ENCODE assay signal across 1 cellular context in the genomic region with DNA sequence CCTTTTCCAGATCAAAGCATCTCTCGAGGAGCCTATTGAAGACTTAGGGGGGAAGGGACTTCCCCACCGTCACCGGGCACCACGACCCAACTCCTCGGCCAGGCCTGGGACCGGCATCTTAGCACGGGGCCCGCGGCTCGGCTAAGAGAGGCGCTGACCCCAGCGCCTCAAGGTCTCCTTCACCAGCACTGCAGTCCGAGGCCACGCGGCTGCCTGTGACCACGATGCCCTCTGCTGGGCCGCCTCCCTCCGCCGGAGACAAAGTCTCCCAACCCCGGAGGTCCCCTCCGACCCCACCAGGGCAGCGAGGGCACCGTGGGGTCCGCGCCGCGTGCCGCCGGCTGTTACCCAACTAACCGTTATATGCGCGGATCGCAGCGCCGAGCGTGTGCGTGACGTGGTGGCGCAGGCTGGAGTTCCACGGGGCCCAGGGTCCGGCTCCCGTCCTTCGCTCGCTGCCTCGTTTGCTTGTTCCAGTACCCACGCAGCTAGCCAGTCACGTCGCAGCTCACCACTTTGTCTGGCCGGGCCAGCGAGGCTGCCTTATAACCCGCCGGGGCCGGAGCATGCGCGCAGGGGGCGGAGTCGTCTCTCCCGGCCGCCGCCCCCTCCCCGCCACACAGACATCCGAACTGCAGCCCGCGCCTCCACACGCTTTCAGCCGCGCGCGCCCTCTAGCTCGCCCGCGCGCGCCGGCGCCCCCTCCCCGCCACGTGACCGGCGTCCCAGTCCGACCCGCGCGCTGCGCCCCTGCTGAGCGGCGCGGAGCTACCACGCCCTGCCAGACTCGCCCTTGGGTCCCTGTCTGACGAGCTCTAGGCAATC.
A peak's percentile ranks its signal among the peaks of the same experiment; 100 is the strongest.
TF ChIP-seq lines count a peak whose summit lies in the region.

A gene with protein sequence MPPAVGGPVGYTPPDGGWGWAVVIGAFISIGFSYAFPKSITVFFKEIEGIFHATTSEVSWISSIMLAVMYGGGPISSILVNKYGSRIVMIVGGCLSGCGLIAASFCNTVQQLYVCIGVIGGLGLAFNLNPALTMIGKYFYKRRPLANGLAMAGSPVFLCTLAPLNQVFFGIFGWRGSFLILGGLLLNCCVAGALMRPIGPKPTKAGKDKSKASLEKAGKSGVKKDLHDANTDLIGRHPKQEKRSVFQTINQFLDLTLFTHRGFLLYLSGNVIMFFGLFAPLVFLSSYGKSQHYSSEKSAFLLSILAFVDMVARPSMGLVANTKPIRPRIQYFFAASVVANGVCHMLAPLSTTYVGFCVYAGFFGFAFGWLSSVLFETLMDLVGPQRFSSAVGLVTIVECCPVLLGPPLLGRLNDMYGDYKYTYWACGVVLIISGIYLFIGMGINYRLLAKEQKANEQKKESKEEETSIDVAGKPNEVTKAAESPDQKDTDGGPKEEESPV (minus strand): TSS at position 519 of the 825 bp plus-strand sequence. CDS start 26,888 bp downstream, outside the sequence.

TF ChIP-seq in HEK293, 187 proteins besides CTCF, POLR2A, EP300 and RAD21 (continued from another document and continues in another):
- TF ChIP-seq TRIM28 (IDR thresholded peaks at IDR 0.05; ENCODE audit: borderline replicate concordance, low read length) (no peak), KLF1 (tag by site-specific recombination; IDR thresholded peaks at IDR 0.05) (peak; percentile 71), ZNF133 (tag by site-specific recombination; IDR thresholded peaks at IDR 0.05) (no peak), ZNF426 (tag by site-specific recombination; IDR thresholded peaks at IDR 0.05) (no peak), GLIS2 (tag by site-specific recombination; IDR thresholded peaks at IDR 0.05) (peak; percentile 98), ZNF600 (tag by site-specific recombination; IDR thresholded peaks at IDR 0.05) (no peak), WT1 (tag by site-specific recombination; IDR thresholded peaks at IDR 0.05) (no peak; the same call in none of the 2 replicates), ZNF354C (tag by site-specific recombination; IDR thresholded peaks at IDR 0.05; ENCODE audit: borderline replicate concordance, low read depth) (no peak), KLF8 (tag by site-specific recombination; IDR thresholded peaks at IDR 0.05) (peak; percentile 62; the same call in 1 of the 2 replicates), HOXC10 (CRISPR knock-in tag; IDR thresholded peaks at IDR 0.05) (no peak), REPIN1 (tag by site-specific recombination; IDR thresholded peaks at IDR 0.05; ENCODE audit: low read depth) (no peak), ZNF174 (tag by site-specific recombination; IDR thresholded peaks at IDR 0.05) (no peak), ZNF548 (tag by site-specific recombination; IDR thresholded peaks at IDR 0.05) (no peak), ZNF433 (tag by site-specific recombination; IDR thresholded peaks at IDR 0.05; ENCODE audit: low read depth) (no peak), ZNF19 (tag by site-specific recombination; IDR thresholded peaks at IDR 0.05; ENCODE audit: low read depth) (no peak), ZFP41 (tag by site-specific recombination; IDR thresholded peaks at IDR 0.05; ENCODE audit: borderline replicate concordance) (no peak), KLF7 (tag by site-specific recombination; IDR thresholded peaks at IDR 0.05; ENCODE audit: borderline replicate concordance) (no peak), ZFP69B (tag by site-specific recombination; IDR thresholded peaks at IDR 0.05) (peak; percentile 67), KLF16 (tag by site-specific recombination; IDR thresholded peaks at IDR 0.05) (peak; percentile 71; the same call in 1 of the 2 replicates), ZNF121 (tag by site-specific recombination; IDR thresholded peaks at IDR 0.05) (no peak), ZNF747 (tag by site-specific recombination; IDR thresholded peaks at IDR 0.05) (no peak), ZNF837 (tag by site-specific recombination; IDR thresholded peaks at IDR 0.05) (no peak; the same call in 1 of the 2 replicates), SP7 (tag by site-specific recombination; IDR thresholded peaks at IDR 0.05) (peak; percentile 76), OSR2 (tag by site-specific recombination; IDR thresholded peaks at IDR 0.05) (peak; percentile 6; the same call in 1 of the 2 replicates), ZNF510 (tag by site-specific recombination; IDR thresholded peaks at IDR 0.05; ENCODE audit: insufficient replicate concordance) (no peak), ZNF138 (tag by site-specific recombination; IDR thresholded peaks at IDR 0.05; ENCODE audit: borderline replicate concordance) (no peak), ZBTB1 (tag by site-specific recombination; IDR thresholded peaks at IDR 0.05) (peak; percentile 68; the same call in 1 of the 2 replicates), ZIC2 (tag by site-specific recombination; IDR thresholded peaks at IDR 0.05) (peak; percentile 47)
- TF ChIP-seq, protein P1, sequence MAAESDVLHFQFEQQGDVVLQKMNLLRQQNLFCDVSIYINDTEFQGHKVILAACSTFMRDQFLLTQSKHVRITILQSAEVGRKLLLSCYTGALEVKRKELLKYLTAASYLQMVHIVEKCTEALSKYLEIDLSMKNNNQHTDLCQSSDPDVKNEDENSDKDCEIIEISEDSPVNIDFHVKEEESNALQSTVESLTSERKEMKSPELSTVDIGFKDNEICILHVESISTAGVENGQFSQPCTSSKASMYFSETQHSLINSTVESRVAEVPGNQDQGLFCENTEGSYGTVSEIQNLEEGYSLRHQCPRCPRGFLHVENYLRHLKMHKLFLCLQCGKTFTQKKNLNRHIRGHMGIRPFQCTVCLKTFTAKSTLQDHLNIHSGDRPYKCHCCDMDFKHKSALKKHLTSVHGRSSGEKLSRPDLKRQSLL (tag by site-specific recombination; IDR thresholded peaks at IDR 0.05): no peak
- TF ChIP-seq, protein P2, sequence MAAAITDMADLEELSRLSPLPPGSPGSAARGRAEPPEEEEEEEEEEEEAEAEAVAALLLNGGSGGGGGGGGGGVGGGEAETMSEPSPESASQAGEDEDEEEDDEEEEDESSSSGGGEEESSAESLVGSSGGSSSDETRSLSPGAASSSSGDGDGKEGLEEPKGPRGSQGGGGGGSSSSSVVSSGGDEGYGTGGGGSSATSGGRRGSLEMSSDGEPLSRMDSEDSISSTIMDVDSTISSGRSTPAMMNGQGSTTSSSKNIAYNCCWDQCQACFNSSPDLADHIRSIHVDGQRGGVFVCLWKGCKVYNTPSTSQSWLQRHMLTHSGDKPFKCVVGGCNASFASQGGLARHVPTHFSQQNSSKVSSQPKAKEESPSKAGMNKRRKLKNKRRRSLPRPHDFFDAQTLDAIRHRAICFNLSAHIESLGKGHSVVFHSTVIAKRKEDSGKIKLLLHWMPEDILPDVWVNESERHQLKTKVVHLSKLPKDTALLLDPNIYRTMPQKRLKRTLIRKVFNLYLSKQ (tag by site-specific recombination; IDR thresholded peaks at IDR 0.05; ENCODE audit: borderline replicate concordance): no peak
- TF ChIP-seq, protein P3, sequence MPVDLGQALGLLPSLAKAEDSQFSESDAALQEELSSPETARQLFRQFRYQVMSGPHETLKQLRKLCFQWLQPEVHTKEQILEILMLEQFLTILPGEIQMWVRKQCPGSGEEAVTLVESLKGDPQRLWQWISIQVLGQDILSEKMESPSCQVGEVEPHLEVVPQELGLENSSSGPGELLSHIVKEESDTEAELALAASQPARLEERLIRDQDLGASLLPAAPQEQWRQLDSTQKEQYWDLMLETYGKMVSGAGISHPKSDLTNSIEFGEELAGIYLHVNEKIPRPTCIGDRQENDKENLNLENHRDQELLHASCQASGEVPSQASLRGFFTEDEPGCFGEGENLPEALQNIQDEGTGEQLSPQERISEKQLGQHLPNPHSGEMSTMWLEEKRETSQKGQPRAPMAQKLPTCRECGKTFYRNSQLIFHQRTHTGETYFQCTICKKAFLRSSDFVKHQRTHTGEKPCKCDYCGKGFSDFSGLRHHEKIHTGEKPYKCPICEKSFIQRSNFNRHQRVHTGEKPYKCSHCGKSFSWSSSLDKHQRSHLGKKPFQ (tag by site-specific recombination; IDR thresholded peaks at IDR 0.05): no peak
- TF ChIP-seq, protein P4, sequence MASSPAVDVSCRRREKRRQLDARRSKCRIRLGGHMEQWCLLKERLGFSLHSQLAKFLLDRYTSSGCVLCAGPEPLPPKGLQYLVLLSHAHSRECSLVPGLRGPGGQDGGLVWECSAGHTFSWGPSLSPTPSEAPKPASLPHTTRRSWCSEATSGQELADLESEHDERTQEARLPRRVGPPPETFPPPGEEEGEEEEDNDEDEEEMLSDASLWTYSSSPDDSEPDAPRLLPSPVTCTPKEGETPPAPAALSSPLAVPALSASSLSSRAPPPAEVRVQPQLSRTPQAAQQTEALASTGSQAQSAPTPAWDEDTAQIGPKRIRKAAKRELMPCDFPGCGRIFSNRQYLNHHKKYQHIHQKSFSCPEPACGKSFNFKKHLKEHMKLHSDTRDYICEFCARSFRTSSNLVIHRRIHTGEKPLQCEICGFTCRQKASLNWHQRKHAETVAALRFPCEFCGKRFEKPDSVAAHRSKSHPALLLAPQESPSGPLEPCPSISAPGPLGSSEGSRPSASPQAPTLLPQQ (tag by site-specific recombination; IDR thresholded peaks at IDR 0.05): peak; percentile 90
- TF ChIP-seq, protein P5, sequence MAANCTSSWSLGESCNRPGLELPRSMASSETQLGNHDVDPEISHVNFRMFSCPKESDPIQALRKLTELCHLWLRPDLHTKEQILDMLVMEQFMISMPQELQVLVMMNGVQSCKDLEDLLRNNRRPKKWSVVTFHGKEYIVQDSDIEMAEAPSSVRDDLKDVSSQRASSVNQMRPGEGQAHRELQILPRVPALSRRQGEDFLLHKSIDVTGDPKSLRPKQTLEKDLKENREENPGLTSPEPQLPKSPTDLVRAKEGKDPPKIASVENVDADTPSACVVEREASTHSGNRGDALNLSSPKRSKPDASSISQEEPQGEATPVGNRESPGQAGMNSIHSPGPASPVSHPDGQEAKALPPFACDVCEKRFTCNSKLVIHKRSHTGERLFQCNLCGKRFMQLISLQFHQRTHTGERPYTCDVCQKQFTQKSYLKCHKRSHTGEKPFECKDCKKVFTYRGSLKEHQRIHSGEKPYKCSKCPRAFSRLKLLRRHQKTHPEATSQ (tag by site-specific recombination; IDR thresholded peaks at IDR 0.05): peak; percentile 78; the same call in 1 of the 2 replicates
- TF ChIP-seq, protein P6, sequence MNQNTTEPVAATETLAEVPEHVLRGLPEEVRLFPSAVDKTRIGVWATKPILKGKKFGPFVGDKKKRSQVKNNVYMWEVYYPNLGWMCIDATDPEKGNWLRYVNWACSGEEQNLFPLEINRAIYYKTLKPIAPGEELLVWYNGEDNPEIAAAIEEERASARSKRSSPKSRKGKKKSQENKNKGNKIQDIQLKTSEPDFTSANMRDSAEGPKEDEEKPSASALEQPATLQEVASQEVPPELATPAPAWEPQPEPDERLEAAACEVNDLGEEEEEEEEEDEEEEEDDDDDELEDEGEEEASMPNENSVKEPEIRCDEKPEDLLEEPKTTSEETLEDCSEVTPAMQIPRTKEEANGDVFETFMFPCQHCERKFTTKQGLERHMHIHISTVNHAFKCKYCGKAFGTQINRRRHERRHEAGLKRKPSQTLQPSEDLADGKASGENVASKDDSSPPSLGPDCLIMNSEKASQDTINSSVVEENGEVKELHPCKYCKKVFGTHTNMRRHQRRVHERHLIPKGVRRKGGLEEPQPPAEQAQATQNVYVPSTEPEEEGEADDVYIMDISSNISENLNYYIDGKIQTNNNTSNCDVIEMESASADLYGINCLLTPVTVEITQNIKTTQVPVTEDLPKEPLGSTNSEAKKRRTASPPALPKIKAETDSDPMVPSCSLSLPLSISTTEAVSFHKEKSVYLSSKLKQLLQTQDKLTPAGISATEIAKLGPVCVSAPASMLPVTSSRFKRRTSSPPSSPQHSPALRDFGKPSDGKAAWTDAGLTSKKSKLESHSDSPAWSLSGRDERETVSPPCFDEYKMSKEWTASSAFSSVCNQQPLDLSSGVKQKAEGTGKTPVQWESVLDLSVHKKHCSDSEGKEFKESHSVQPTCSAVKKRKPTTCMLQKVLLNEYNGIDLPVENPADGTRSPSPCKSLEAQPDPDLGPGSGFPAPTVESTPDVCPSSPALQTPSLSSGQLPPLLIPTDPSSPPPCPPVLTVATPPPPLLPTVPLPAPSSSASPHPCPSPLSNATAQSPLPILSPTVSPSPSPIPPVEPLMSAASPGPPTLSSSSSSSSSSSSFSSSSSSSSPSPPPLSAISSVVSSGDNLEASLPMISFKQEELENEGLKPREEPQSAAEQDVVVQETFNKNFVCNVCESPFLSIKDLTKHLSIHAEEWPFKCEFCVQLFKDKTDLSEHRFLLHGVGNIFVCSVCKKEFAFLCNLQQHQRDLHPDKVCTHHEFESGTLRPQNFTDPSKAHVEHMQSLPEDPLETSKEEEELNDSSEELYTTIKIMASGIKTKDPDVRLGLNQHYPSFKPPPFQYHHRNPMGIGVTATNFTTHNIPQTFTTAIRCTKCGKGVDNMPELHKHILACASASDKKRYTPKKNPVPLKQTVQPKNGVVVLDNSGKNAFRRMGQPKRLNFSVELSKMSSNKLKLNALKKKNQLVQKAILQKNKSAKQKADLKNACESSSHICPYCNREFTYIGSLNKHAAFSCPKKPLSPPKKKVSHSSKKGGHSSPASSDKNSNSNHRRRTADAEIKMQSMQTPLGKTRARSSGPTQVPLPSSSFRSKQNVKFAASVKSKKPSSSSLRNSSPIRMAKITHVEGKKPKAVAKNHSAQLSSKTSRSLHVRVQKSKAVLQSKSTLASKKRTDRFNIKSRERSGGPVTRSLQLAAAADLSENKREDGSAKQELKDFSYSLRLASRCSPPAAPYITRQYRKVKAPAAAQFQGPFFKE (tag by site-specific recombination; IDR thresholded peaks at IDR 0.05; ENCODE audit: borderline replicate concordance): peak; percentile 55; the same call in 1 of the 2 replicates
- TF ChIP-seq, protein P7, sequence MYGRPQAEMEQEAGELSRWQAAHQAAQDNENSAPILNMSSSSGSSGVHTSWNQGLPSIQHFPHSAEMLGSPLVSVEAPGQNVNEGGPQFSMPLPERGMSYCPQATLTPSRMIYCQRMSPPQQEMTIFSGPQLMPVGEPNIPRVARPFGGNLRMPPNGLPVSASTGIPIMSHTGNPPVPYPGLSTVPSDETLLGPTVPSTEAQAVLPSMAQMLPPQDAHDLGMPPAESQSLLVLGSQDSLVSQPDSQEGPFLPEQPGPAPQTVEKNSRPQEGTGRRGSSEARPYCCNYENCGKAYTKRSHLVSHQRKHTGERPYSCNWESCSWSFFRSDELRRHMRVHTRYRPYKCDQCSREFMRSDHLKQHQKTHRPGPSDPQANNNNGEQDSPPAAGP (tag by site-specific recombination; IDR thresholded peaks at IDR 0.05): peak; percentile 50; the same call in 1 of the 2 replicates
- TF ChIP-seq, protein P8, sequence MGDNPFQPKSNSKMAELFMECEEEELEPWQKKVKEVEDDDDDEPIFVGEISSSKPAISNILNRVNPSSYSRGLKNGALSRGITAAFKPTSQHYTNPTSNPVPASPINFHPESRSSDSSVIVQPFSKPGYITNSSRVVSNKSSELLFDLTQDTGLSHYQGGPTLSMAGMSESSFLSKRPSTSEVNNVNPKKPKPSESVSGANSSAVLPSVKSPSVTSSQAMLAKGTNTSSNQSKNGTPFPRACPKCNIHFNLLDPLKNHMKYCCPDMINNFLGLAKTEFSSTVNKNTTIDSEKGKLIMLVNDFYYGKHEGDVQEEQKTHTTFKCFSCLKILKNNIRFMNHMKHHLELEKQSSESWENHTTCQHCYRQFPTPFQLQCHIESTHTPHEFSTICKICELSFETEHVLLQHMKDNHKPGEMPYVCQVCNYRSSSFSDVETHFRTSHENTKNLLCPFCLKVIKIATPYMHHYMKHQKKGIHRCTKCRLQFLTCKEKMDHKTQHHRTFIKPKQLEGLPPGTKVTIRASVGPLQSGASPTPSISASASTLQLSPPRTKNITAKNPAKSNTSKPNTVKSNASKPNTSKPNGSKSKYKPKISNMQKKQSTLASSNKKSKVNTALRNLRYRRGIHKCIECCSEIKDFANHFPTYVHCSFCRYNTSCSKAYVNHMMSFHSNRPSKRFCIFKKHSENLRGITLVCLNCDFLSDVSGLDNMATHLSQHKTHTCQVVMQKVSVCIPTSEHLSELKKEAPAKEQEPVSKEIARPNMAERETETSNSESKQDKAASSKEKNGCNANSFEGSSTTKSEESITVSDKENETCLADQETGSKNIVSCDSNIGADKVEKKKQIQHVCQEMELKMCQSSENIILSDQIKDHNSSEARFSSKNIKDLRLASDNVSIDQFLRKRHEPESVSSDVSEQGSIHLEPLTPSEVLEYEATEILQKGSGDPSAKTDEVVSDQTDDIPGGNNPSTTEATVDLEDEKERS (tag by site-specific recombination; IDR thresholded peaks at IDR 0.05): no peak; the same call in 1 of the 2 replicates
